ENCODE assay signal across 10 cellular contexts in the genomic region with DNA sequence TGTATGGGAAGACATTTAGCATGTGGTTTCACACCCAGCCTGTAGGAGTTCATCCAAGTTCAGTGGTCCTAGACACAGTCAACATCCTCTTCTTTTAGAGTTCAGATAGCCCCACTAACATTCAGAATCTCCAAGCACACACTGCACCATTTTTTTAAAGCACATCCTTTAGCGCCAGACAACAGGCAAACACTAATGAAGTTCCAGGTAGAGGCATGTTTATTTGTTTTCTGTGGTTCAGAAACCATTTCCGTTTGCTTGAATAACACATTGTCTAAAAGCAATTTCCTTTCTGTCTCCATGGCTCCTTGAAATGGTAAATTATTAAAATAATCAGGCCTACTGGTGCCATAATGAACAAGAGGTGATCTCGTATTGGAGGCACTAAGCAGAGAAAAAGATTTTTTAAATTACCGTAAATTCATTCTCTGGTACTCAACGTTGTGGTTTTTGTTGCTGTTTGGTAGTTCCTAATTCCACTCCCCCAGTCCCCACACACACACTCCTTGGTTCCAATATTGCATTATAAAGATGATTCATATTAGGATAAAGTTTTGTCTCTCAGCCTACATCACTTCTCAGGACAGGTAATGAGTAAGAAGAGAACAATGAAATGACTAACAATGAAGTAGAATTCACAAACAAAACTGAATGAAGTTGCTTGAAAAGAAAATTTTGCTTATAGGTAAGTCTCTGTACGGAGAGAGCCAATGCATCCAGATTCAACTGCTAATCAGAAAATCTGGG.
DNase-seq lines count a peak whose midpoint lies in the region; ATAC-seq, FAIRE-seq and TF ChIP-seq lines count a peak whose summit lies in the region.
"Had no signal": no experiment of that assay in that cellular context is flagged by ENCODE, and none has a peak within 500 bp of the region (broad histone marks: within the 10 kb centered on the region; RNA-seq: fewer than 3 reads in every experiment).

No MANE protein-coding gene starts in this region.

- no peak for TF ChIP-seq POLR2A in GM12878 (IDR thresholded peaks at IDR 0.05; ENCODE audit: low read depth, low read length)

- H3K36me3 ChIP-seq in GM12878 (ENCODE audit: control insufficient read depth in 2 of 2, insufficient read depth in 2 of 2, low read length in 1 of 2) (no peaks in the 10 kb centered on the region), left ventricle myocardium inferior (no peaks in the 10 kb centered on the region), aorta (ENCODE audit: control insufficient read depth in 1 of 2, insufficient read depth in 2 of 2, low read length in 1 of 2) (no peaks in the 10 kb centered on the region)

- H3K4me2 ChIP-seq in GM12878 (ENCODE audit: control insufficient read depth, insufficient read depth): peak overlapping the region; percentile 40

- 0 out of 3 replicates have a peak, but pooled peaks have one; percentile 10 for TF ChIP-seq CTCF in GM12872 (IDR thresholded peaks at IDR 0.05; ENCODE audit: insufficient read depth, low read depth, low read length)
- TF ChIP-seq CTCF in GM12878 (IDR thresholded peaks at IDR 0.05 in 2 of 3, conservative IDR thresholded peaks at IDR 0.05 in 1 of 3; ENCODE audit: control insufficient read depth in 2 of 3, extremely low read depth in 1 of 3, insufficient read depth in 1 of 3, low read depth in 3 of 3, low read length in 3 of 3): no peak
- no peak for TF ChIP-seq CTCF in left ventricle myocardium inferior (IDR thresholded peaks at IDR 0.05; ENCODE audit: borderline replicate concordance)

- intact Hi-C loops in GM12878 (cut with micrococcal nuclease; ENCODE audit: unreplicated experiment): loop anchor here (1.0 kb wide), 1 partner anchor 319 kb away; a partner anchor contains a TSS
- intact Hi-C loops in left ventricle myocardium inferior (cut with micrococcal nuclease): no loop called here
- intact Hi-C loops in aorta (cut with DNase I): no loop called here

- H3K4me1 ChIP-seq in GM12878 (ENCODE audit: control insufficient read depth, insufficient read depth, low read length) (peaks cover 11% of the 10 kb centered on the region; the same call in 1 of the 2 replicates), left ventricle myocardium inferior (no peaks in the 10 kb centered on the region), aorta (ENCODE audit: control insufficient read depth in 1 of 2, insufficient read depth in 2 of 2, low read length in 2 of 2) (no peaks in the 10 kb centered on the region)

- CTCF ChIA-PET in GM12878 (lab: Yijun Ruan, JAX): no interaction called here

- no peak overlapping the region for H3K9ac ChIP-seq in GM12878 (ENCODE audit: control insufficient read depth, insufficient read depth, low read length)

- H3K79me2 ChIP-seq in GM12878 (ENCODE audit: control insufficient read depth, insufficient read depth, low read length): no peaks in the 10 kb centered on the region

- peak; percentile 95 for ATAC-seq in GM19351 (IDR thresholded peaks at IDR 0.05; ENCODE audit: unreplicated experiment)
- peak; percentile 71 for ATAC-seq in HG03064 (IDR thresholded peaks at IDR 0.05; ENCODE audit: low read depth, unreplicated experiment)
- ATAC-seq in GM12878: peak; percentile 92
- ATAC-seq in aorta (ENCODE audit: low FRiP score): no peak

- POLR2A ChIA-PET in GM12878 (lab: Charles Lee): no interaction called here

- H3K9me3 ChIP-seq in GM12878 (replicated peaks; ENCODE audit: control insufficient read depth, insufficient read depth, low read length): no peaks in the 10 kb centered on the region; the same call in 2 of the 3 replicates
- no peaks in the 10 kb centered on the region for H3K9me3 ChIP-seq in left ventricle myocardium inferior (replicated peaks)
- H3K9me3 ChIP-seq in aorta (ENCODE audit: control insufficient read depth, low read length): no peaks in the 10 kb centered on the region

- no peak for TF ChIP-seq RAD21 in GM12878 (IDR thresholded peaks at IDR 0.05; ENCODE audit: insufficient read depth, low read depth, low read length)

- TF ChIP-seq EP300 in GM12878 (IDR thresholded peaks at IDR 0.05; ENCODE audit: borderline replicate concordance in 1 of 2, control insufficient read depth in 1 of 2, low read depth in 2 of 2, low read length in 2 of 2): peak in 1 of 2 experiments; percentile 74; a peak in 1 of 4 replicates

- H3K4me3 ChIP-seq in GM12878 (no peak overlapping the region), left ventricle myocardium inferior (no peak overlapping the region), aorta (ENCODE audit: low read length in 2 of 2) (no peak overlapping the region)

- no peaks in the 10 kb centered on the region for H4K20me1 ChIP-seq in GM12878 (ENCODE audit: control insufficient read depth, insufficient read depth)

- SMC1A ChIA-PET in GM12878 (lab: Charles Lee; ENCODE audit: uncharacterized antibody, unreplicated experiment): no interaction called here

- RAD21 ChIA-PET in GM12878 (lab: Charles Lee; ENCODE audit: unreplicated experiment): no interaction called here

- WGBS in GM12878 (ENCODE audit: insufficient coverage, insufficient replicate concordance, low lambda C conversion rate, missing lambda C conversion rate): 15% methylated on average over 6 of the region's 6 CpGs
- WGBS in aorta, 2 donors: 91 to 96% methylated on average over 6 of the region's 6 CpGs

- DNase-seq in GM12878 (ENCODE audit: low read depth, low spot score): peak; percentile 39
- DNase-seq in DMS79 (lab: John Stamatoyannopoulos, UW): no peak
- DNase-seq in NCI-H1092 (lab: John Stamatoyannopoulos, UW): no peak
- DNase-seq in left ventricle myocardium inferior: no peak
- DNase-seq in aorta: no peak
- DNase-seq: hypothalamus, NCI-H446 treated with DMSO at 0.1 percent for 48 hours had no signal

- no TSS peak for BruUV-seq in GM12878 (replicated peaks; lab: Mats Ljungman, UMichigan)

- FAIRE-seq in GM12878 (lab: Jason Lieb, UNC): peak; percentile 91

- in situ Hi-C loops in GM12878 (cut with MboI): no loop called here

- peak overlapping the region; percentile 11 for H2AFZ ChIP-seq in GM12878 (ENCODE audit: control insufficient read depth, low read depth, low read length)

- 0 out of 2 replicates have a peak overlapping the region, but pooled peaks have one; percentile 15 for H3K27ac ChIP-seq in GM12878 (ENCODE audit: control insufficient read depth, insufficient read depth)
- H3K27ac ChIP-seq in left ventricle myocardium inferior (replicated peaks): no peak overlapping the region
- H3K27ac ChIP-seq in aorta (ENCODE audit: low read depth in 1 of 2, low read length in 2 of 2): no peak overlapping the region

- H3K27me3 ChIP-seq in GM12878 (replicated peaks in 1 of 2; ENCODE audit: control insufficient read depth in 2 of 2, insufficient read depth in 2 of 2, low read length in 1 of 2): no peaks in the 10 kb centered on the region
- no peaks in the 10 kb centered on the region for H3K27me3 ChIP-seq in left ventricle myocardium inferior (ENCODE audit: low read depth)
- H3K27me3 ChIP-seq in aorta (ENCODE audit: control insufficient read depth in 1 of 2, insufficient read depth in 2 of 2, low read length in 1 of 2): no peaks in the 10 kb centered on the region

TF ChIP-seq in GM12878, 131 proteins besides CTCF, POLR2A, EP300 and RAD21 (continues in another document):
- TF ChIP-seq ZNF207 (IDR thresholded peaks at IDR 0.05; ENCODE audit: borderline replicate concordance): no peak
- TF ChIP-seq DPF2 (IDR thresholded peaks at IDR 0.05): peak; percentile 75; the same call in 1 of the 2 replicates
- no peak for TF ChIP-seq KAT2A (conservative IDR thresholded peaks at IDR 0.05; ENCODE audit: control insufficient read depth, low read depth, low read length)
- TF ChIP-seq ATF7 (IDR thresholded peaks at IDR 0.05; ENCODE audit: low read depth): 0 out of 2 replicates have a peak, but pooled peaks have one; percentile 43
- no peak for TF ChIP-seq SIX5 (IDR thresholded peaks at IDR 0.05; ENCODE audit: low read depth, low read length, severe bottlenecking)
- TF ChIP-seq NFXL1 (IDR thresholded peaks at IDR 0.05; ENCODE audit: borderline replicate concordance): no peak
- no peak for TF ChIP-seq BMI1 (IDR thresholded peaks at IDR 0.05; ENCODE audit: borderline replicate concordance)
- 0 out of 2 replicates have a peak, but pooled peaks have one; percentile 25 for TF ChIP-seq IKZF1 (conservative IDR thresholded peaks at IDR 0.05)
- TF ChIP-seq CBFB (IDR thresholded peaks at IDR 0.05; ENCODE audit: low read depth): peak; percentile 40; the same call in 1 of the 2 replicates
- peak; percentile 93 for TF ChIP-seq CREM (IDR thresholded peaks at IDR 0.05; ENCODE audit: low read depth)
- TF ChIP-seq EED (IDR thresholded peaks at IDR 0.05; ENCODE audit: low read depth): peak; percentile 87
- TF ChIP-seq ETV6 (conservative IDR thresholded peaks at IDR 0.05 in 1 of 2, IDR thresholded peaks at IDR 0.05 in 1 of 2; ENCODE audit: borderline replicate concordance in 1 of 2, low read depth in 1 of 2): peak in 1 of 2 experiments; percentile 90; a peak in 2 of 4 replicates
- peak; percentile 66; the same call in 1 of the 2 replicates for TF ChIP-seq TCF7 (IDR thresholded peaks at IDR 0.05; ENCODE audit: borderline replicate concordance)
- peak in 1 of 2 experiments; percentile 83; a peak in 2 of 4 replicates for TF ChIP-seq CEBPB (IDR thresholded peaks at IDR 0.05; ENCODE audit: borderline replicate concordance in 1 of 2, low read depth in 2 of 2, low read length in 2 of 2)
- TF ChIP-seq MTA3 (IDR thresholded peaks at IDR 0.05; ENCODE audit: borderline replicate concordance, low read length): peak; percentile 98
- TF ChIP-seq, protein P1, sequence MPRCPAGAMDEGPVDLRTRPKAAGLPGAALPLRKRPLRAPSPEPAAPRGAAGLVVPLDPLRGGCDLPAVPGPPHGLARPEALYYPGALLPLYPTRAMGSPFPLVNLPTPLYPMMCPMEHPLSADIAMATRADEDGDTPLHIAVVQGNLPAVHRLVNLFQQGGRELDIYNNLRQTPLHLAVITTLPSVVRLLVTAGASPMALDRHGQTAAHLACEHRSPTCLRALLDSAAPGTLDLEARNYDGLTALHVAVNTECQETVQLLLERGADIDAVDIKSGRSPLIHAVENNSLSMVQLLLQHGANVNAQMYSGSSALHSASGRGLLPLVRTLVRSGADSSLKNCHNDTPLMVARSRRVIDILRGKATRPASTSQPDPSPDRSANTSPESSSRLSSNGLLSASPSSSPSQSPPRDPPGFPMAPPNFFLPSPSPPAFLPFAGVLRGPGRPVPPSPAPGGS (IDR thresholded peaks at IDR 0.05; ENCODE audit: borderline replicate concordance, insufficient read depth, low read depth, low read length, poor library complexity, severe bottlenecking): peak; percentile 68
